ENCODE assay signal across 8 cellular contexts in genomic region chr10:28628184-28628893, GRCh38.
DNase-seq lines count a peak whose midpoint lies in the region; ATAC-seq lines count a peak whose summit lies in the region.

No MANE protein-coding gene starts in this region.

- peak; percentile 83 for ATAC-seq in HG02970 (IDR thresholded peaks at IDR 0.05; ENCODE audit: low FRiP score, unreplicated experiment)
- ATAC-seq in activated CD4-positive, CD25-positive, alpha-beta regulatory T cell treated with anti-CD3 and anti-CD28 coated beads, Interleukin-2, amount 50 U/mL, for 24 hours, result peak; percentile 69 to 73

- DNase-seq in DMS79 treated with DMSO at 0.1 percent for 48 hours (lab: John Stamatoyannopoulos, UW) (peak; percentile 9), DMS79 (lab: John Stamatoyannopoulos, UW) (no peak), NCI-H2227 (lab: John Stamatoyannopoulos, UW; ENCODE audit: unreplicated experiment) (peak; percentile 69), cerebellar cortex (ENCODE audit: low spot score) (peak; percentile 81), left kidney (ENCODE audit: low read depth, low spot score) (peak; percentile 92)
- peak; percentile 66 to 72 for DNase-seq in stimulated activated CD4-positive, alpha-beta T cell treated with anti-CD3 and anti-CD28 coated beads, Interleukin-2, amount 100 ng/mL, for 48 hours
